Comparison of ENCODE assay signal across 23 cellular contexts in the genomic region with DNA sequence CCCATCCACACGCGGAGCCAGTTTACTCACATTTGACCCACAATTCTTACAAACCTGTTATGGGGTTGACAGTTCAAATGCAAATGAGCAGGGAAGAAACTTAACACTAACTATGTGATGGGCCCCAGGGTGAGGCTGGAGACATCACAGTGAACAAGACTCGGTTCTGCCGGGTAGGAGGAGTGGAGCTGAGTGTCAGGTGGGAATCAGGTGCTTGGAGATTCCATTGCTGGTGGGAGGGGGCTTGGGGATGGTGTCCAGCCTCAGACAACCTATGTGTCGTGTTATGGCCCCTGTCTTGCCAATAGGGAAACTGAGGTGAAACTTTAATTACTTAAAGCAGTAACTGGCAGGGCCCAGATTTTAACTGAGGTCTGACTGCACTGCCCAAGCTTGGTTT. TPM values are rescaled to one million over a fixed set of nuclear protein-coding genes. Genes with fewer than 3 reads are reported as not detected.
DNase-seq lines count a peak whose midpoint lies in the region; ATAC-seq and TF ChIP-seq lines count a peak whose summit lies in the region.
"Had no signal": no experiment of that assay in that cellular context is flagged by ENCODE, and none has a peak within 500 bp of the region (broad histone marks: within the 10 kb centered on the region; RNA-seq: fewer than 3 reads in every experiment).

No MANE protein-coding gene starts in this region.

- peaks cover 0 to 3% of the 10 kb centered on the region in 2 donors for H3K36me3 ChIP-seq in body of pancreas (replicated peaks in 1 of 2; ENCODE audit: insufficient read depth in 1 of 2, low read depth in 2 of 2)
- H3K36me3 ChIP-seq: right atrium auricular region had no signal

- H3K27ac Mint-ChIP-seq in activated T-cell treated with anti-CD3 and anti-CD28 coated beads, Interleukin-2, amount 50 U/mL, for 24 hours, result no peak overlapping the region
- peak overlapping the region; percentile 58 for H3K27ac Mint-ChIP-seq in type B pancreatic cell
- H3K27ac Mint-ChIP-seq: endodermal cell, H9 had no signal

- H3K4me3 ChIP-seq in body of pancreas, result no peak overlapping the region
- H3K4me3 ChIP-seq: lung had no signal

- peak overlapping the region in 3 of 4 donors; percentile 45 to 66 (median 56) for H3K27ac ChIP-seq in body of pancreas
- H3K27ac ChIP-seq: tibial artery had no signal

- no peak for DNase-seq in activated T-cell treated with anti-CD3 and anti-CD28 coated beads, Interleukin-2, amount 50 U/mL, for 4 hours
- DNase-seq in activated T-cell treated with anti-CD3 and anti-CD28 coated beads, Interleukin-2, amount 50 U/mL, for 24 hours, result no peak
- DNase-seq in NCI-H526 treated with DMSO at 0.1 percent for 48 hours (lab: John Stamatoyannopoulos, UW) (peak; percentile 6), body of pancreas (no peak), type B pancreatic cell (ENCODE audit: extremely low spot score, unreplicated experiment) (no peak)
- DNase-seq: activated CD4-positive, alpha-beta T cell treated with anti-CD3 and anti-CD28 coated beads for 4 hours; activated CD8-positive, alpha-beta memory T cell treated with anti-CD3 and anti-CD28 coated beads, Interleukin-2, amount 50 U/mL, for 4 hours; activated effector memory CD4-positive, alpha-beta T cell treated with anti-CD3 and anti-CD28 coated beads, Interleukin-2, amount 50 U/mL, for 16 hours; amniotic stem cell; cortex of kidney; endodermal cell; H9; NCI-H1436 treated with DMSO at 0.1 percent for 48 hours; NCI-H774; stimulated activated CD4-positive, alpha-beta T cell treated with anti-CD3 and anti-CD28 coated beads, Interleukin-4, amount 100 ng/mL, for 24 hours; stimulated activated naive CD8-positive, alpha-beta T cell treated with anti-CD3 and anti-CD28 coated beads, Interleukin-15, Interleukin-2, amounts not matched to agents 100 U/mL and 50 U/mL, for 24 hours; tibial artery had no signal

- no peaks in the 10 kb centered on the region for H3K9me3 ChIP-seq in body of pancreas
- H3K9me3 ChIP-seq: right atrium auricular region, tibial artery had no signal

- intact Hi-C loops in body of pancreas (cut with DNase I), result no loop called here

- H3K9me3 Mint-ChIP-seq in activated T-cell treated with anti-CD3 and anti-CD28 coated beads, Interleukin-2, amount 50 U/mL, for 4 hours, result no peaks in the 10 kb centered on the region
- H3K9me3 Mint-ChIP-seq in activated T-cell treated with anti-CD3 and anti-CD28 coated beads, Interleukin-2, amount 50 U/mL, for 24 hours, result no peaks in the 10 kb centered on the region
- H3K9me3 Mint-ChIP-seq in type B pancreatic cell, result no peaks in the 10 kb centered on the region
- H3K9me3 Mint-ChIP-seq: endodermal cell, H9 had no signal

- H3K4me1 ChIP-seq in body of pancreas, result peaks cover 69% of the 10 kb centered on the region
- H3K4me1 ChIP-seq: right atrium auricular region had no signal

- no peaks in the 10 kb centered on the region for H3K27me3 ChIP-seq in body of pancreas
- H3K27me3 ChIP-seq: right atrium auricular region had no signal

- no peak for TF ChIP-seq POLR2A in body of pancreas (IDR thresholded peaks at IDR 0.05)
- no peak for TF ChIP-seq POLR2A in GM18505 (IDR thresholded peaks at IDR 0.05; ENCODE audit: borderline replicate concordance, extremely low read depth, insufficient read depth, insufficient read length)

- ATAC-seq in activated T-cell treated with anti-CD3 and anti-CD28 coated beads, Interleukin-2, amount 50 U/mL, for 4 hours, result no peak
- ATAC-seq in body of pancreas, result no peak
- no peak for ATAC-seq in HG02970 (IDR thresholded peaks at IDR 0.05; ENCODE audit: low FRiP score, unreplicated experiment)
- no peak for ATAC-seq in GM18505 (IDR thresholded peaks at IDR 0.05; ENCODE audit: unreplicated experiment)
- no peak for ATAC-seq in HG03354 (IDR thresholded peaks at IDR 0.05; ENCODE audit: poor library complexity, severe bottlenecking, unreplicated experiment)

- peaks cover 25% of the 10 kb centered on the region for H3K4me1 Mint-ChIP-seq in activated T-cell treated with anti-CD3 and anti-CD28 coated beads, Interleukin-2, amount 50 U/mL, for 4 hours (ENCODE audit: low read depth)
- H3K4me1 Mint-ChIP-seq in activated T-cell treated with anti-CD3 and anti-CD28 coated beads, Interleukin-2, amount 50 U/mL, for 24 hours (ENCODE audit: low read depth), result peaks cover 21% of the 10 kb centered on the region
- H3K4me1 Mint-ChIP-seq in type B pancreatic cell (ENCODE audit: unreplicated experiment), result peaks cover 6% of the 10 kb centered on the region

- TF ChIP-seq CTCF in body of pancreas (IDR thresholded peaks at IDR 0.05), result no peak
- TF ChIP-seq CTCF in type B pancreatic cell (conservative IDR thresholded peaks at IDR 0.05), result no peak

- H3K4me3 Mint-ChIP-seq in activated T-cell treated with anti-CD3 and anti-CD28 coated beads, Interleukin-2, amount 50 U/mL, for 4 hours, result peak overlapping the region; percentile 42
- H3K4me3 Mint-ChIP-seq in activated T-cell treated with anti-CD3 and anti-CD28 coated beads, Interleukin-2, amount 50 U/mL, for 24 hours, result no peak overlapping the region
- H3K4me3 Mint-ChIP-seq in type B pancreatic cell, result peak overlapping the region; percentile 41
- H3K4me3 Mint-ChIP-seq: endodermal cell, H9 had no signal

- whole genome bisulfite sequencing in body of pancreas, 2 donors, result 83 to 94% methylated on average over 5 of the region's 5 CpGs

- H3K36me3 Mint-ChIP-seq in activated T-cell treated with anti-CD3 and anti-CD28 coated beads, Interleukin-2, amount 50 U/mL, for 4 hours (ENCODE audit: insufficient read depth), result no peaks in the 10 kb centered on the region
- H3K36me3 Mint-ChIP-seq in activated T-cell treated with anti-CD3 and anti-CD28 coated beads, Interleukin-2, amount 50 U/mL, for 24 hours (ENCODE audit: low read depth), result no peaks in the 10 kb centered on the region
- H3K36me3 Mint-ChIP-seq in type B pancreatic cell, result no peaks in the 10 kb centered on the region

- H3K27me3 Mint-ChIP-seq in activated T-cell treated with anti-CD3 and anti-CD28 coated beads, Interleukin-2, amount 50 U/mL, for 4 hours (ENCODE audit: low read depth), result no peaks in the 10 kb centered on the region
- peaks cover 4% of the 10 kb centered on the region for H3K27me3 Mint-ChIP-seq in activated T-cell treated with anti-CD3 and anti-CD28 coated beads, Interleukin-2, amount 50 U/mL, for 24 hours
- H3K27me3 Mint-ChIP-seq in type B pancreatic cell, result no peaks in the 10 kb centered on the region

RNA-seq across cellular contexts. Expression of a gene that starts 41.9 kb away (rescaled TPM):
- 1 to 10 TPM in 2 of 3 donors, under 1 TPM in 1; 0.53 to 3.9 (median 2.0) TPM for total RNA-seq in activated T-cell treated with anti-CD3 and anti-CD28 coated beads, Interleukin-2, amount 50 U/mL, for 4 hours
- total RNA-seq in body of pancreas (10 to 100 TPM; 23.9 to 28.7 TPM), type B pancreatic cell (ENCODE audit: low replicate concordance) (1.9 and 3.0 TPM in 2 replicates)
- total RNA-seq: glomerular endothelial cell had no signal
